ENCODE assay signal across 14 cellular contexts in genomic region chr2:33205693-33206434, GRCh38.
DNase-seq lines count a peak whose midpoint lies in the region; ATAC-seq and TF ChIP-seq lines count a peak whose summit lies in the region.
"Had no signal": no experiment of that assay in that cellular context is flagged by ENCODE, and none has a peak within 500 bp of the region (broad histone marks: within the 10 kb centered on the region; RNA-seq: fewer than 3 reads in every experiment).

No MANE protein-coding gene starts in this region.

- no peaks in the 10 kb centered on the region for H3K4me1 ChIP-seq in mucosa of descending colon (ENCODE audit: low read depth)

- H3K9me3 ChIP-seq in mucosa of descending colon: no peaks in the 10 kb centered on the region
- H3K9me3 ChIP-seq in MG63: no peaks in the 10 kb centered on the region

- no peak for TF ChIP-seq CTCF in mucosa of descending colon (IDR thresholded peaks at IDR 0.05)

- peak; percentile 97 for ATAC-seq in GM18870 (IDR thresholded peaks at IDR 0.05; ENCODE audit: unreplicated experiment)
- ATAC-seq in GM21717 (IDR thresholded peaks at IDR 0.05; ENCODE audit: unreplicated experiment): peak; percentile 95
- ATAC-seq in HG03159 (IDR thresholded peaks at IDR 0.05; ENCODE audit: unreplicated experiment): peak; percentile 91
- ATAC-seq in mucosa of descending colon: no peak
- ATAC-seq: WTC11 had no signal

- DNase-seq in kidney glomerular epithelial cell (lab: John Stamatoyannopoulos, UW) (peak; percentile 30), mucosa of descending colon (no peak), DMS153 treated with DMSO at 0.1 percent for 48 hours (lab: John Stamatoyannopoulos, UW; ENCODE audit: unreplicated experiment) (no peak), NCI-H1092 (lab: John Stamatoyannopoulos, UW) (no peak), MG63 (no peak)
- DNase-seq: activated gamma-delta T cell; DMS53; effector CD4-positive, alpha-beta T cell; NCI-H1694 treated with DMSO at 0.1 percent for 48 hours; nephron progenitor cell had no signal

- H3K36me3 ChIP-seq in mucosa of descending colon (ENCODE audit: low read depth) (no peaks in the 10 kb centered on the region), MG63 (peaks cover 4% of the 10 kb centered on the region)

- H3K4me3 ChIP-seq in mucosa of descending colon: no peak overlapping the region
- H3K4me3 ChIP-seq in MG63: no peak overlapping the region

- intact Hi-C loops in mucosa of descending colon (cut with DNase I, micrococcal nuclease): no loop called here

- H3K27me3 ChIP-seq in MG63: no peaks in the 10 kb centered on the region
